In genomic region chr3:160448845-160449659, GRCh38 we compare ENCODE assay signal across 7 cellular contexts. TPM values are rescaled to one million over a fixed set of nuclear protein-coding genes. Genes with fewer than 3 reads are reported as not detected.
DNase-seq lines count a peak whose midpoint lies in the region; ATAC-seq, FAIRE-seq and TF ChIP-seq lines count a peak whose summit lies in the region.

No MANE protein-coding gene starts in this region.

- no peaks in the 10 kb centered on the region for H3K9me3 Mint-ChIP-seq in activated naive CD8-positive, alpha-beta T cell treated with anti-CD3 and anti-CD28 coated beads, Interleukin-2, amount 50 U/mL, for 24 hours

- peak; percentile 45 for DNase-seq in GM12892 (ENCODE audit: insufficient read length)
- DNase-seq in Jurkat, Clone E6-1 (ENCODE audit: low read depth, low spot score) = peak; percentile 42
- no peak for DNase-seq in activated naive CD8-positive, alpha-beta T cell treated with anti-CD3 and anti-CD28 coated beads, Interleukin-2, amount 50 U/mL, for 24 hours
- DNase-seq in left cardiac atrium = no peak
- DNase-seq in pulmonary artery endothelial cell (ENCODE audit: low read depth, low spot score) = peak; percentile 17
- DNase-seq in NCI-H82 treated with DMSO at 0.1 percent for 48 hours (lab: John Stamatoyannopoulos, UW; ENCODE audit: unreplicated experiment) = no peak

- intact Hi-C loops in left cardiac atrium (cut with DNase I) = no loop called here

- H3K4me1 Mint-ChIP-seq in activated naive CD8-positive, alpha-beta T cell treated with anti-CD3 and anti-CD28 coated beads, Interleukin-2, amount 50 U/mL, for 24 hours = peaks cover 44% of the 10 kb centered on the region

- ATAC-seq in GM21619 (IDR thresholded peaks at IDR 0.05; ENCODE audit: unreplicated experiment) (peak; percentile 38), left cardiac atrium (peak; percentile 24 to 57)
- peak; percentile 42 for ATAC-seq in activated naive CD8-positive, alpha-beta T cell treated with anti-CD3 and anti-CD28 coated beads, Interleukin-2, amount 50 U/mL, for 24 hours

- H3K27me3 Mint-ChIP-seq in activated naive CD8-positive, alpha-beta T cell treated with anti-CD3 and anti-CD28 coated beads, Interleukin-2, amount 50 U/mL, for 24 hours = no peaks in the 10 kb centered on the region

- no peak for TF ChIP-seq POLR2A in GM12892 (IDR thresholded peaks at IDR 0.05; ENCODE audit: low read depth, low read length)

- H3K4me3 ChIP-seq in Jurkat, Clone E6-1 (ENCODE audit: low read length) = peak overlapping the region; percentile 72

- peak; percentile 50 for FAIRE-seq in GM12892 (lab: Jason Lieb, UNC)

- peaks cover 36% of the 10 kb centered on the region for H3K36me3 Mint-ChIP-seq in activated naive CD8-positive, alpha-beta T cell treated with anti-CD3 and anti-CD28 coated beads, Interleukin-2, amount 50 U/mL, for 24 hours (ENCODE audit: low read depth)

- H3K4me3 Mint-ChIP-seq in activated naive CD8-positive, alpha-beta T cell treated with anti-CD3 and anti-CD28 coated beads, Interleukin-2, amount 50 U/mL, for 24 hours = peak overlapping the region; percentile 97

- H3K27ac Mint-ChIP-seq in activated naive CD8-positive, alpha-beta T cell treated with anti-CD3 and anti-CD28 coated beads, Interleukin-2, amount 50 U/mL, for 24 hours = peak overlapping the region; percentile 95

RNA-seq across cellular contexts. Expression of gene TRIM59, which starts 0.5 kb away (rescaled TPM):
- polyA plus RNA-seq in GM12892 (2012; ENCODE audit: missing spikeins) = 14.1 TPM
- 3.8 TPM for polyA plus RNA-seq in Jurkat, Clone E6-1 (2012; ENCODE audit: insufficient read depth, insufficient read length)
- total RNA-seq in left cardiac atrium (under 1 TPM; 0.50 to 0.76 TPM), pulmonary artery endothelial cell (22.8 and 38.1 TPM in 2 replicates)

RNA-seq across cellular contexts. Expression of gene SMC4, which starts 49.6 kb away (rescaled TPM):
- polyA plus RNA-seq in GM12892 (2012; ENCODE audit: missing spikeins) = 115 TPM
- 181 TPM for polyA plus RNA-seq in Jurkat, Clone E6-1 (2012; ENCODE audit: insufficient read depth, insufficient read length)
- 10 to 100 TPM; 11.1 to 19.4 TPM for total RNA-seq in left cardiac atrium
- 72.6 and 132 TPM in 2 replicates for total RNA-seq in pulmonary artery endothelial cell

RNA-seq across cellular contexts. Expression of gene IFT80, which starts 50.0 kb away (rescaled TPM):
- 17.4 TPM for polyA plus RNA-seq in GM12892 (2012; ENCODE audit: missing spikeins)
- 21.3 TPM for polyA plus RNA-seq in Jurkat, Clone E6-1 (2012; ENCODE audit: insufficient read depth, insufficient read length)
- total RNA-seq in left cardiac atrium (10 to 100 TPM; 11.6 to 13.6 TPM), pulmonary artery endothelial cell (17.7 and 20.9 TPM in 2 replicates)

Comparison
In these comparisons a context has a peak if more than half of its experiments do, and no peak if none do; other contexts are left out.
1. DNase-seq: peak in GM12892 (single experiment), Jurkat, Clone E6-1 (single experiment) and pulmonary artery endothelial cell (single experiment); none in activated naive CD8-positive, alpha-beta T cell treated with anti-CD3 and anti-CD28 coated beads, Interleukin-2, amount 50 U/mL, for 24 hours (single experiment), left cardiac atrium (single experiment) and NCI-H82 treated with DMSO at 0.1 percent for 48 hours (single experiment).
2. RNA of gene TRIM59, which starts 0.5 kb away (total RNA-seq): 22.8 to 38.1 TPM in pulmonary artery endothelial cell; 0.50 to 0.76 TPM in left cardiac atrium; every median in the first group is over 10 times any median in the second.
3. Peak in every context shown above with its lines, with median percentiles within 50 percentile points of each other: ATAC-seq.